In genomic region chr12:113347107-113347506, GRCh38 we compare ENCODE assay signal across 2 cellular contexts.
TF ChIP-seq lines count a peak whose summit lies in the region.

No MANE protein-coding gene starts in this region.

TF ChIP-seq in HepG2, 621 proteins besides CTCF, POLR2A, EP300 and RAD21:
- TF ChIP-seq ZNF768 (CRISPR knock-in tag; IDR thresholded peaks at IDR 0.05) (peak; percentile 87), POGK (CRISPR knock-in tag; conservative IDR thresholded peaks at IDR 0.05) (no peak)

TF ChIP-seq in H1, 55 proteins besides CTCF, POLR2A, EP300 and RAD21:
- TF ChIP-seq HDAC6 (IDR thresholded peaks at IDR 0.05; ENCODE audit: low read depth, low read length) (no peak), ASH2L (IDR thresholded peaks at IDR 0.05; ENCODE audit: low read length) (no peak), YY1 (IDR thresholded peaks at IDR 0.05; ENCODE audit: low read depth, low read length) (no peak), SRF (IDR thresholded peaks at IDR 0.05; ENCODE audit: low read depth, low read length) (no peak), ZNF274 (IDR thresholded peaks at IDR 0.05; ENCODE audit: borderline replicate concordance, extremely low read depth, low read length) (no peak), GABPA (IDR thresholded peaks at IDR 0.05; ENCODE audit: borderline replicate concordance, insufficient read depth, low read length) (no peak), FOSL1 (IDR thresholded peaks at IDR 0.05; ENCODE audit: insufficient read depth, low read depth, low read length) (no peak), POLR2AphosphoS5 (IDR thresholded peaks at IDR 0.05; ENCODE audit: low read depth, low read length) (no peak), ATF3 (IDR thresholded peaks at IDR 0.05; ENCODE audit: insufficient read depth, low read depth, low read length) (no peak), SAP30 (IDR thresholded peaks at IDR 0.05; ENCODE audit: insufficient read depth, insufficient replicate concordance, low read length) (no peak), ATF2 (IDR thresholded peaks at IDR 0.05; ENCODE audit: low read length) (no peak), MAX (IDR thresholded peaks at IDR 0.05) (no peak), CTBP2 (IDR thresholded peaks at IDR 0.05; ENCODE audit: borderline replicate concordance, insufficient read depth, insufficient read length, low read length) (no peak), PHF8 (conservative IDR thresholded peaks at IDR 0.05; ENCODE audit: low read depth, low read length) (no peak), RNF2 (IDR thresholded peaks at IDR 0.05; ENCODE audit: borderline replicate concordance, low read depth, low read length, missing control alignments, poor library complexity, severe bottlenecking) (no peak), KDM4A (IDR thresholded peaks at IDR 0.05; ENCODE audit: low read depth, low read length, severe bottlenecking) (no peak), EGR1 (IDR thresholded peaks at IDR 0.05; ENCODE audit: borderline replicate concordance, low read depth, low read length) (no peak), SP4 (IDR thresholded peaks at IDR 0.05; ENCODE audit: low read length) (no peak)
TF ChIP-seq in H1: peak in this region for 0.
